In genomic region chr5:153592081-153592480, GRCh38 we compare ENCODE assay signal across 15 cellular contexts.
DNase-seq lines count a peak whose midpoint lies in the region; ATAC-seq and TF ChIP-seq lines count a peak whose summit lies in the region.
"Had no signal": no experiment of that assay in that cellular context is flagged by ENCODE, and none has a peak within 500 bp of the region (broad histone marks: within the 10 kb centered on the region; RNA-seq: fewer than 3 reads in every experiment).

No MANE protein-coding gene starts in this region.

- no peak for TF ChIP-seq CTCF in MM.1S (IDR thresholded peaks at IDR 0.05; ENCODE audit: low read length)
- no peak for TF ChIP-seq CTCF in esophagus muscularis mucosa (IDR thresholded peaks at IDR 0.05)
- no peak for TF ChIP-seq CTCF in neural progenitor cell (IDR thresholded peaks at IDR 0.05)
- TF ChIP-seq CTCF in foreskin keratinocyte (conservative IDR thresholded peaks at IDR 0.05): no peak

- no peaks in the 10 kb centered on the region for H3K9me3 Mint-ChIP-seq in neural progenitor cell

- H3K4me1 ChIP-seq in MM.1S (ENCODE audit: low read length) (peaks cover 45% of the 10 kb centered on the region), esophagus muscularis mucosa (no peaks in the 10 kb centered on the region), neural progenitor cell (peaks cover 5% of the 10 kb centered on the region), foreskin keratinocyte (no peaks in the 10 kb centered on the region)

- H3K9ac ChIP-seq in MM.1S (ENCODE audit: low read length): no peak overlapping the region
- no peak overlapping the region for H3K9ac ChIP-seq in neural progenitor cell

- H3K4me3 Mint-ChIP-seq in neural progenitor cell: no peak overlapping the region
- H3K4me3 Mint-ChIP-seq: CD4-positive, alpha-beta memory T cell had no signal

- ATAC-seq in foreskin keratinocyte (no peak), HG03457 (IDR thresholded peaks at IDR 0.05; ENCODE audit: unreplicated experiment) (no peak), HG03520 (IDR thresholded peaks at IDR 0.05; ENCODE audit: unreplicated experiment) (no peak)

- H3K36me3 ChIP-seq in MM.1S (replicated peaks; ENCODE audit: insufficient read depth, low read length) (no peaks in the 10 kb centered on the region), esophagus muscularis mucosa (no peaks in the 10 kb centered on the region), neural progenitor cell (no peaks in the 10 kb centered on the region)

- H3K4me1 Mint-ChIP-seq in neural progenitor cell: peaks cover 22% of the 10 kb centered on the region
- H3K4me1 Mint-ChIP-seq: CD4-positive, alpha-beta memory T cell had no signal

- DNase-seq in MM.1S (no peak), esophagus muscularis mucosa (ENCODE audit: extremely low spot score) (peak; percentile 57), neural progenitor cell (ENCODE audit: low spot score) (no peak), foreskin keratinocyte (no peak)
- DNase-seq: C1 segment of cervical spinal cord; Calu3; CD4-positive, alpha-beta memory T cell; COR-L47; DMS53; DMS79 treated with DMSO at 0.1 percent for 48 hours; GF-D8; H7; HCEC 1CT had no signal

- H3K9me2 ChIP-seq in MM.1S (replicated peaks; ENCODE audit: insufficient read depth, low read length): no peaks in the 10 kb centered on the region

- no peaks in the 10 kb centered on the region for H3K27me3 Mint-ChIP-seq in neural progenitor cell (ENCODE audit: insufficient read depth, low read depth)

- 69% methylated on average over 1 of the region's 1 CpG for WGBS in esophagus muscularis mucosa

- H3F3A ChIP-seq in MM.1S (ENCODE audit: insufficient read depth, low read length) (no peaks in the 10 kb centered on the region), neural progenitor cell (ENCODE audit: low read depth) (peaks cover 4% of the 10 kb centered on the region)

- 0 out of 2 replicates have a peak overlapping the region, but pooled peaks have one; percentile 1 for H3K4me2 ChIP-seq in MM.1S (ENCODE audit: low read depth, low read length)
- H3K4me2 ChIP-seq in neural progenitor cell: no peak overlapping the region

- H3K36me3 Mint-ChIP-seq in neural progenitor cell: peaks cover 6% of the 10 kb centered on the region
- H3K36me3 Mint-ChIP-seq: CD4-positive, alpha-beta memory T cell had no signal

- no peaks in the 10 kb centered on the region for H3K27me3 ChIP-seq in MM.1S (replicated peaks; ENCODE audit: insufficient read depth, low read length)
- no peaks in the 10 kb centered on the region for H3K27me3 ChIP-seq in esophagus muscularis mucosa
- H3K27me3 ChIP-seq in neural progenitor cell: no peaks in the 10 kb centered on the region
- H3K27me3 ChIP-seq in foreskin keratinocyte: no peaks in the 10 kb centered on the region

- no peak for TF ChIP-seq POLR2A in esophagus muscularis mucosa (IDR thresholded peaks at IDR 0.05; ENCODE audit: low read depth)

- H4K20me1 ChIP-seq in MM.1S (ENCODE audit: insufficient read depth, low read length) (no peaks in the 10 kb centered on the region), neural progenitor cell (ENCODE audit: low read depth) (no peaks in the 10 kb centered on the region)

- intact Hi-C loops in esophagus muscularis mucosa (cut with DNase I): no loop called here

- 0 out of 2 replicates have a peak overlapping the region, but pooled peaks have one; percentile 3 for H2AFZ ChIP-seq in MM.1S (ENCODE audit: low read length)
- H2AFZ ChIP-seq in neural progenitor cell (replicated peaks): no peak overlapping the region

- H3K9me3 ChIP-seq in MM.1S (replicated peaks; ENCODE audit: insufficient read depth, low read length) (no peaks in the 10 kb centered on the region), esophagus muscularis mucosa (no peaks in the 10 kb centered on the region), neural progenitor cell (ENCODE audit: low read depth) (no peaks in the 10 kb centered on the region)

- peak overlapping the region; percentile 15 for H3K27ac Mint-ChIP-seq in neural progenitor cell
- H3K27ac Mint-ChIP-seq: CD4-positive, alpha-beta memory T cell had no signal

- TF ChIP-seq EP300 in esophagus muscularis mucosa (IDR thresholded peaks at IDR 0.05): no peak

- H3K27ac ChIP-seq in MM.1S (ENCODE audit: low read length) (no peak overlapping the region), esophagus muscularis mucosa (replicated peaks in 1 of 4) (no peak overlapping the region), neural progenitor cell (no peak overlapping the region), foreskin keratinocyte (no peak overlapping the region)

- H3K4me3 ChIP-seq in MM.1S (ENCODE audit: low read length) (no peak overlapping the region), esophagus muscularis mucosa (no peak overlapping the region), neural progenitor cell (no peak overlapping the region)

- H3K79me2 ChIP-seq in MM.1S (ENCODE audit: low read length): no peaks in the 10 kb centered on the region
- H3K79me2 ChIP-seq in neural progenitor cell (ENCODE audit: low read depth): no peaks in the 10 kb centered on the region
